Comparison of ENCODE assay signal across 9 cellular contexts in the genomic region with DNA sequence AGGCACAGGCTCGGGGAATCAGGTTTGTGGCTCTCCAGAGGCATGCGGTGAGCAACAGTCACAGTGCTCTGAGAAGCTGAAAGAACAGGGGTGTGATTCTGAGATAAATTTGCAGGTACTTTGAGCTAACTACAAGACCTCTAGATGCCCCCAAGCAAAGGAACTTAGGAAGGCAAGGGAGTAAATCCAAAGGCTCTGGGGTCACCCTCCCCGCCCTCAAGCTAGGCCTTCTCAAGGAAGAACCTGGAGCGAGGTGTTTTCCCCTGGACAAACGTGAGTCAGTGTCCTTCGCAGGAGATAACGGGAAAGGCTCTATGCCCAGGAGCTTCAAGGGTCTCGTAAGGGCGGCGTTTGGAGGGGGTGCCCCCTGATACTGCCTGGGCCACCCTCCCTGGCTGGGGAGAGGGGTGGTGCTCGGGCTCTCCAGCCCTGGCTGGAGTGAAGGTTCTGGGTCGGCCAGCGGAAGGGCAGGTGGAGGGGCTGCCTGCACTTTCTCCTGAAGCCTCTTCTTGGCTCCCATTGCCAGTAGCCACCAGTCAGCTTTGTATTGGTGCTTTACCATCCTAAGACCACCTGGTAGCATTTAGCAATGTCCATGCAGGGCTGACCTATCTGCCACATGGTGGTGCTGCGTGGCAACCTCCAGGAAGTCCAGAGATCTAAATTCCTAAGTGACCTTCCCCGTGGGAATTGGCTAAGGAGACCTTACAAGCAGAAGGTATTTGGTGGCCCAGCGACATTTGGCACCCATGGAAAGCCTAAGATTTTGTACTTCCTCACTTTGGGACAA. TPM values are rescaled to one million over a fixed set of nuclear protein-coding genes. Genes with fewer than 3 reads are reported as not detected.
DNase-seq lines count a peak whose midpoint lies in the region; TF ChIP-seq lines count a peak whose summit lies in the region.
"Had no signal": no experiment of that assay in that cellular context is flagged by ENCODE, and none has a peak within 500 bp of the region (broad histone marks: within the 10 kb centered on the region; RNA-seq: fewer than 3 reads in every experiment).

No MANE protein-coding gene starts in this region.

- H3K4me3 Mint-ChIP-seq in MCF 10A (ENCODE audit: unreplicated experiment) (no peak overlapping the region), type B pancreatic cell (no peak overlapping the region)

- H3K27me3 ChIP-seq in breast epithelium (no peaks in the 10 kb centered on the region), transverse colon (no peaks in the 10 kb centered on the region)

- BruUV-seq in MCF 10A (replicated peaks; lab: Mats Ljungman, UMichigan): no TSS peak

- H3K9me3 Mint-ChIP-seq in MCF 10A (ENCODE audit: unreplicated experiment) (no peaks in the 10 kb centered on the region), type B pancreatic cell (no peaks in the 10 kb centered on the region)

- 79% methylated on average over 16 of the region's 16 CpGs; no CpG with 5 or more reads in 1 of the 2 donors for WGBS in transverse colon (ENCODE audit: low coverage in 1 of 2), 2 donors

- peaks cover 5% of the 10 kb centered on the region for H3K36me3 Mint-ChIP-seq in MCF 10A (ENCODE audit: insufficient read depth, unreplicated experiment)
- peaks cover 23% of the 10 kb centered on the region for H3K36me3 Mint-ChIP-seq in type B pancreatic cell

- TF ChIP-seq POLR2A in breast epithelium (IDR thresholded peaks at IDR 0.05) (no peak), transverse colon (IDR thresholded peaks at IDR 0.05) (no peak)

- in situ Hi-C loops in transverse colon (cut with MboI; ENCODE audit: low pct_ligation_motif_present in 1 of 4, low pct_unique_long_range_greater_than_20kb in 1 of 4, low sequenced_read_pairs in 3 of 4): no loop called here

- H3K27ac Mint-ChIP-seq in MCF 10A (ENCODE audit: low read depth, unreplicated experiment) (no peak overlapping the region), type B pancreatic cell (no peak overlapping the region)

- H3K4me1 ChIP-seq in breast epithelium (no peaks in the 10 kb centered on the region), transverse colon (peaks cover 3 to 34% (median 23%) of the 10 kb centered on the region in 4 donors)

- POLR2A ChIA-PET in MCF 10A (lab: Yijun Ruan, JAX): interaction anchor here (0.5 to 2.4 kb wide), 4 partner anchors 10 to 851 kb away, joined by 3 to 8 read pairs (median 3); no protein-coding TSS in a partner anchor

- intact Hi-C loops in MCF 10A (cut with micrococcal nuclease): loop anchor here (1.0 to 5.0 kb wide), 6 partner anchors 44 to 250 kb away; a partner anchor contains a TSS
- intact Hi-C loops in breast epithelium (cut with DNase I; ENCODE audit: low total_unique reads): no loop called here
- intact Hi-C loops in transverse colon (cut with DNase I; ENCODE audit: low total_unique reads): loop anchor here (5.0 kb wide), 1 partner anchor 45 kb away; a partner anchor contains a TSS

- no peak for TF ChIP-seq EP300 in transverse colon (IDR thresholded peaks at IDR 0.05; ENCODE audit: low read depth)

- H3K9me3 ChIP-seq in breast epithelium (no peaks in the 10 kb centered on the region), transverse colon (no peaks in the 10 kb centered on the region)

- H3K27me3 Mint-ChIP-seq in MCF 10A (ENCODE audit: insufficient read depth, unreplicated experiment) (no peaks in the 10 kb centered on the region), type B pancreatic cell (no peaks in the 10 kb centered on the region)

- H3K36me3 ChIP-seq in breast epithelium: no peaks in the 10 kb centered on the region
- H3K36me3 ChIP-seq in transverse colon: no peaks in the 10 kb centered on the region

- TF ChIP-seq CTCF in MCF 10A (IDR thresholded peaks at IDR 0.05; ENCODE audit: unreplicated experiment) (peak; percentile 61), breast epithelium (IDR thresholded peaks at IDR 0.05) (no peak), type B pancreatic cell (conservative IDR thresholded peaks at IDR 0.05) (peak; percentile 17), transverse colon (IDR thresholded peaks at IDR 0.05) (peak in 1 of 5 experiments; percentile 11)

- DNase-seq in MCF 10A (ENCODE audit: unreplicated experiment) (peak; percentile 57), breast epithelium (ENCODE audit: low spot score in 2 of 2) (no peak), SHP77 (lab: John Stamatoyannopoulos, UW) (peak; percentile 45 to 56), glomerular visceral epithelial cell (ENCODE audit: extremely low spot score) (peak; percentile 25), type B pancreatic cell (ENCODE audit: extremely low spot score, unreplicated experiment) (no peak), transverse colon (no peak), T-helper 2 cell (no peak)
- no peak for DNase-seq in stimulated activated CD4-positive, alpha-beta T cell treated with anti-CD3 and anti-CD28 coated beads, Interleukin-2, amount 100 ng/mL, for 24 hours
- DNase-seq: KG1 had no signal

- H3K4me1 Mint-ChIP-seq in MCF 10A (ENCODE audit: insufficient read depth, unreplicated experiment) (peaks cover 4% of the 10 kb centered on the region), type B pancreatic cell (ENCODE audit: unreplicated experiment) (no peaks in the 10 kb centered on the region)

- no peak overlapping the region for H3K4me3 ChIP-seq in breast epithelium
- H3K4me3 ChIP-seq in transverse colon: no peak overlapping the region

- H3K27ac ChIP-seq in breast epithelium (no peak overlapping the region), transverse colon (no peak overlapping the region)

- CTCF ChIA-PET in MCF 10A (lab: Yijun Ruan, JAX): interaction anchor here (0.6 to 7.3 kb wide), 37 partner anchors 9 to 1438 kb away, joined by 3 to 116 read pairs (median 5); a partner anchor contains a TSS

RNA-seq across cellular contexts. Expression of a gene that starts 44.0 kb away (rescaled TPM):
- total RNA-seq in MCF 10A (2022): 6.6 and 10.2 TPM in 2 replicates
- 1 to 10 TPM; 2.8 to 5.6 (median 4.5) TPM for total RNA-seq in breast epithelium
- 12.8 and 32.6 TPM in 2 replicates for total RNA-seq in type B pancreatic cell (ENCODE audit: low replicate concordance)
- 1 to 10 TPM in 3 of 4 donors, under 1 TPM in 1; 0.60 to 3.3 (median 2.8) TPM for total RNA-seq in transverse colon

Comparison
In these comparisons a context has a peak if more than half of its experiments do, and no peak if none do; other contexts are left out.
1. DNase-seq: peak in MCF 10A (single experiment), SHP77 (2 of 2) and glomerular visceral epithelial cell (single experiment); none in breast epithelium (0 of 2), type B pancreatic cell (single experiment), transverse colon (single experiment), stimulated activated CD4-positive, alpha-beta T cell treated with anti-CD3 and anti-CD28 coated beads, Interleukin-2, amount 100 ng/mL, for 24 hours (0 of 2) and T-helper 2 cell (0 of 5).
2. CTCF ChIP-seq: peak in MCF 10A (single experiment) and type B pancreatic cell (single experiment); none in breast epithelium (0 of 3).